In genomic region chr12:106495354-106495965, GRCh38 we compare ENCODE assay signal across 26 cellular contexts.
"Had no signal": no experiment of that assay in that cellular context is flagged by ENCODE, and none has a peak within 500 bp of the region (broad histone marks: within the 10 kb centered on the region; RNA-seq: fewer than 3 reads in every experiment).

No MANE protein-coding gene starts in this region.

- H3K9ac ChIP-seq: parathyroid adenoma had no signal

- H3K79me2 ChIP-seq: parathyroid adenoma had no signal

- H3K4me3 Mint-ChIP-seq: memory B cell; naive thymus-derived CD8-positive, alpha-beta T cell; stimulated activated memory B cell treated with anti-CD40 and anti-IgM and Interleukin-4, amounts not matched to agents 10 μg/mL and 1 μg/mL and 100 μg/mL, for 72 hours had no signal

- DNase-seq: head of caudate nucleus; hippocampal formation; kidney glomerular epithelial cell; left cardiac atrium; left lung; midbrain; naive thymus-derived CD8-positive, alpha-beta T cell; occipital lobe; retina; right cardiac atrium; small intestine; spleen; stimulated activated CD4-positive, alpha-beta T cell treated with anti-CD3 and anti-CD28 coated beads, Interleukin-4, amount 100 ng/mL, for 4 hours; stimulated activated CD8-positive, alpha-beta memory T cell treated with anti-CD3 and anti-CD28 coated beads, Interleukin-4, amount 100 ng/mL, for 48 hours; stimulated activated naive CD4-positive, alpha-beta T cell treated with Interleukin-2 at 50 U/mL for 16 hours; stomach; testis; thyroid gland; transverse colon; upper lobe of right lung had no signal

- H3K36me3 ChIP-seq: thyroid gland, transverse colon had no signal

- H2AFZ ChIP-seq: parathyroid adenoma had no signal

- H3K4me1 ChIP-seq: left lung, parathyroid adenoma, spleen, stomach, testis, transverse colon, upper lobe of right lung had no signal

- H3K4me3 ChIP-seq: left lung, lung, spleen, stomach, testis, thyroid gland, transverse colon, upper lobe of right lung had no signal

- H3K9me3 Mint-ChIP-seq: memory B cell; naive thymus-derived CD8-positive, alpha-beta T cell; stimulated activated memory B cell treated with anti-CD40 and anti-IgM and Interleukin-4, amounts not matched to agents 10 μg/mL and 1 μg/mL and 100 μg/mL, for 72 hours had no signal

- H3K4me1 Mint-ChIP-seq: memory B cell; stimulated activated memory B cell treated with anti-CD40 and anti-IgM and Interleukin-4, amounts not matched to agents 10 μg/mL and 1 μg/mL and 100 μg/mL, for 72 hours had no signal

- H3K27me3 Mint-ChIP-seq: memory B cell; naive thymus-derived CD8-positive, alpha-beta T cell; stimulated activated memory B cell treated with anti-CD40 and anti-IgM and Interleukin-4, amounts not matched to agents 10 μg/mL and 1 μg/mL and 100 μg/mL, for 72 hours had no signal

- H3K27ac ChIP-seq: left lung, neutrophil, parathyroid adenoma, spleen, stomach, testis, thyroid gland, transverse colon, upper lobe of right lung had no signal

- H3K27me3 ChIP-seq: left lung, neutrophil, spleen, stomach, testis, thyroid gland, transverse colon, upper lobe of right lung had no signal

- H3K9me3 ChIP-seq: left lung, neutrophil, spleen, stomach, testis, thyroid gland, transverse colon, upper lobe of right lung had no signal

- ATAC-seq: left cardiac atrium; left lung; naive thymus-derived CD8-positive, alpha-beta T cell; right cardiac atrium; sciatic nerve; stimulated activated memory B cell treated with anti-CD40 and anti-IgM and Interleukin-4, amounts not matched to agents 10 μg/mL and 1 μg/mL and 100 μg/mL, for 72 hours; upper lobe of right lung had no signal

- H3K27ac Mint-ChIP-seq: memory B cell; stimulated activated memory B cell treated with anti-CD40 and anti-IgM and Interleukin-4, amounts not matched to agents 10 μg/mL and 1 μg/mL and 100 μg/mL, for 72 hours had no signal
